8 cellular contexts compared by ENCODE assay signal in the genomic region with DNA sequence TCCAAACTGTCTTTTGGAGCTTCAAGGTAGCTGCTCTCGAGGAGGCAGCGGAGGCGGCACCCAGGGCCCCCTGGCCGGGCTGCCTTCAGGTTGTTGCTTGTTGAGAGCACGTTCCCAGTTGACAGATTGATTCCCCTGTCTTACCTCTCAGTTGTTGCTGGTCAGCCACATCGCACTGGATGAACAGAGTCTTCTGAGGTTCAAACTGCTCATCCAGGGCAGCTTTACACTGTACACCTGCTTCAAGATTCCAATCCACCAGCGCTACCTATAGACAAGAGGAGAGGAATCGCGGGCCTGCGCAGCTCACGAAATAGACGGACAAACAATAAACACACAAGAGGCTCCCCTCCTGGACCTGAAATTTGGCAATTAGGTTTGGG. TPM values are rescaled to one million over a fixed set of nuclear protein-coding genes. Genes with fewer than 3 reads are reported as not detected.
A peak's percentile ranks its signal among the peaks of the same experiment; 100 is the strongest.
DNase-seq lines count a peak whose midpoint lies in the region; ATAC-seq and TF ChIP-seq lines count a peak whose summit lies in the region.

No MANE protein-coding gene starts in this region.

- TF ChIP-seq CTCF in activated B cell treated with CpG ODN at 0.5 μM for 24 hours (IDR thresholded peaks at IDR 0.05) (no peak), fibroblast of mammary gland (conservative IDR thresholded peaks at IDR 0.05; ENCODE audit: control insufficient read depth, insufficient read depth, low read depth, low read length) (no peak), neutrophil (IDR thresholded peaks at IDR 0.05) (no peak)

- peaks cover 4% of the 10 kb centered on the region for H3K27me3 ChIP-seq in CD4-positive, alpha-beta memory T cell (ENCODE audit: insufficient read depth, low read length)
- H3K27me3 ChIP-seq in neutrophil = peaks cover 69% of the 10 kb centered on the region

- H3K4me3 Mint-ChIP-seq in CD4-positive, alpha-beta memory T cell = peak overlapping the region; percentile 75 to 86 (median 83)
- H3K4me3 Mint-ChIP-seq in activated B cell treated with CpG ODN at 0.5 μM for 24 hours = peak overlapping the region; percentile 70

- ATAC-seq in GM19438 (IDR thresholded peaks at IDR 0.05; ENCODE audit: low read depth, unreplicated experiment) = peak; percentile 32
- ATAC-seq in HG03457 (IDR thresholded peaks at IDR 0.05; ENCODE audit: unreplicated experiment) = peak; percentile 33
- ATAC-seq in activated B cell treated with CpG ODN at 0.5 μM for 24 hours (ENCODE audit: low read depth) = peak; percentile 30

- CTCF ChIA-PET in CD4-positive, alpha-beta memory T cell (lab: Charles Lee; ENCODE audit: partially characterized antibody) = no interaction called here
- CTCF ChIA-PET in activated B cell treated with CpG ODN at 0.5 μM for 24 hours (lab: Charles Lee) = no interaction called here

- H3K27me3 Mint-ChIP-seq in CD4-positive, alpha-beta memory T cell = peaks cover 3 to 24% of the 10 kb centered on the region in 2 donors
- H3K27me3 Mint-ChIP-seq in activated B cell treated with CpG ODN at 0.5 μM for 24 hours = peaks cover 24% of the 10 kb centered on the region

- H3K4me1 Mint-ChIP-seq in CD4-positive, alpha-beta memory T cell = peaks cover 2 to 11% (median 4%) of the 10 kb centered on the region in 4 donors
- H3K4me1 Mint-ChIP-seq in activated B cell treated with CpG ODN at 0.5 μM for 24 hours = peaks cover 15% of the 10 kb centered on the region

- H3K9me3 Mint-ChIP-seq in CD4-positive, alpha-beta memory T cell = peaks cover 0 to 4% (median 0%) of the 10 kb centered on the region in 8 donors
- no peaks in the 10 kb centered on the region for H3K9me3 Mint-ChIP-seq in activated B cell treated with CpG ODN at 0.5 μM for 24 hours

- peak overlapping the region; percentile 41 for H3K27ac ChIP-seq in CD4-positive, alpha-beta memory T cell (ENCODE audit: low read depth, low read length)
- H3K27ac ChIP-seq in neutrophil = no peak overlapping the region

- intact Hi-C loops in CD4-positive, alpha-beta memory T cell (cut with micrococcal nuclease) = loop anchor here (2.0 kb wide), 1 partner anchor 111 kb away; no protein-coding TSS in a partner anchor
- intact Hi-C loops in activated B cell treated with CpG ODN at 0.5 μM for 24 hours (cut with micrococcal nuclease) = no loop called here

- no peaks in the 10 kb centered on the region for H3K4me1 ChIP-seq in CD4-positive, alpha-beta memory T cell (ENCODE audit: insufficient read depth, low read length)
- peaks cover 21 to 29% of the 10 kb centered on the region in 2 experiments for H3K4me1 ChIP-seq in neutrophil (ENCODE audit: control insufficient read depth in 1 of 2, insufficient read depth in 1 of 2, low read depth in 1 of 2, low read length in 1 of 2)

- DNase-seq in CD4-positive, alpha-beta memory T cell = peak; percentile 3 to 39 (median 12)
- no peak for DNase-seq in activated B cell treated with CpG ODN at 0.5 μM for 24 hours
- no peak for DNase-seq in fibroblast of mammary gland (ENCODE audit: low read depth)
- no peak for DNase-seq in AG08396 (ENCODE audit: low spot score)
- DNase-seq in GM19240 (ENCODE audit: insufficient read length, low spot score) = no peak

- POLR2A ChIA-PET in CD4-positive, alpha-beta memory T cell (lab: Charles Lee; ENCODE audit: partially characterized antibody) = interaction anchor here (1.8 kb wide), 1 partner anchor 69 kb away, joined by 9 read pairs; no protein-coding TSS in a partner anchor
- POLR2A ChIA-PET in activated B cell treated with CpG ODN at 0.5 μM for 24 hours (lab: Charles Lee) = no interaction called here

- no peaks in the 10 kb centered on the region for H3K36me3 ChIP-seq in CD4-positive, alpha-beta memory T cell (ENCODE audit: insufficient read depth, low read length)
- H3K36me3 ChIP-seq in neutrophil = no peaks in the 10 kb centered on the region

- H3K36me3 Mint-ChIP-seq in CD4-positive, alpha-beta memory T cell = no peaks in the 10 kb centered on the region
- H3K36me3 Mint-ChIP-seq in activated B cell treated with CpG ODN at 0.5 μM for 24 hours (ENCODE audit: low read depth) = no peaks in the 10 kb centered on the region

- H3K9me3 ChIP-seq in CD4-positive, alpha-beta memory T cell (ENCODE audit: control insufficient read depth in 1 of 2, low read length in 2 of 2) = no peaks in the 10 kb centered on the region
- no peaks in the 10 kb centered on the region for H3K9me3 ChIP-seq in neutrophil

- peak overlapping the region; percentile 20 to 82 (median 71) for H3K27ac Mint-ChIP-seq in CD4-positive, alpha-beta memory T cell
- no peak overlapping the region for H3K27ac Mint-ChIP-seq in activated B cell treated with CpG ODN at 0.5 μM for 24 hours

- peak overlapping the region in 1 of 2 donors; percentile 26 for H3K4me3 ChIP-seq in CD4-positive, alpha-beta memory T cell (ENCODE audit: low read length in 2 of 2)
- H3K4me3 ChIP-seq in fibroblast of mammary gland (ENCODE audit: control insufficient read depth, low read depth, low read length) = peak overlapping the region; percentile 42
- peak overlapping the region; percentile 56 to 60 for H3K4me3 ChIP-seq in neutrophil (ENCODE audit: low read depth in 1 of 2, low read length in 1 of 2)

RNA-seq across cellular contexts. Expression of a gene that starts 0.5 kb away (rescaled TPM):
- 1 to 10 TPM; 2.4 to 4.7 TPM for total RNA-seq in CD4-positive, alpha-beta memory T cell
- 10 to 100 TPM in 1 of 2 donors, 1 to 10 TPM in 1; 5.9 to 10.5 TPM for polyA plus RNA-seq in CD4-positive, alpha-beta memory T cell
- 0.07 TPM in 1 of 2 replicates, not detected in the other for total RNA-seq in activated B cell treated with CpG ODN at 0.5 μM for 24 hours

Comparison
In these comparisons a context has a peak if more than half of its experiments do, and no peak if none do; other contexts are left out.
1. DNase-seq: peak in CD4-positive, alpha-beta memory T cell (5 of 5); none in activated B cell treated with CpG ODN at 0.5 μM for 24 hours (single experiment), fibroblast of mammary gland (single experiment), AG08396 (single experiment) and GM19240 (single experiment).
2. Peak in every context shown above with its lines, with median percentiles within 50 percentile points of each other: ATAC-seq.